ENCODE assay signal across 12 cellular contexts in genomic region chr11:84390441-84391078, GRCh38.
A peak's percentile ranks its signal among the peaks of the same experiment; 100 is the strongest.
DNase-seq lines count a peak whose midpoint lies in the region; ATAC-seq, FAIRE-seq and TF ChIP-seq lines count a peak whose summit lies in the region.
"Had no signal": no experiment of that assay in that cellular context is flagged by ENCODE, and none has a peak within 500 bp of the region (broad histone marks: within the 10 kb centered on the region; RNA-seq: fewer than 3 reads in every experiment).

No MANE protein-coding gene starts in this region.

- TF ChIP-seq EP300 in H1 (IDR thresholded peaks at IDR 0.05; ENCODE audit: borderline replicate concordance in 1 of 2, low read depth in 2 of 2, low read length in 2 of 2), result no peak

- no peak overlapping the region for H2BK120ac ChIP-seq in H1 (replicated peaks; ENCODE audit: low read depth, low read length)

- TF ChIP-seq CTCF in MCF 10A (IDR thresholded peaks at IDR 0.05; ENCODE audit: unreplicated experiment), result no peak
- TF ChIP-seq CTCF in breast epithelium (IDR thresholded peaks at IDR 0.05), result no peak
- TF ChIP-seq CTCF in OCI-LY3 (IDR thresholded peaks at IDR 0.05; ENCODE audit: low read depth, low read length), result peak; percentile 33
- TF ChIP-seq CTCF in H1 (IDR thresholded peaks at IDR 0.05; ENCODE audit: control extremely low read depth in 1 of 3, insufficient read depth in 1 of 3, low read depth in 1 of 3, low read length in 3 of 3), result peak in 2 of 3 experiments; percentile 64 to 67; a peak in 3 of 4 replicates

- H3K9ac ChIP-seq in OCI-LY3 (ENCODE audit: low read length) (no peak overlapping the region), H1 (replicated peaks in 1 of 4; ENCODE audit: extremely low read depth in 1 of 4, low read depth in 3 of 4, low read length in 3 of 4) (no peak overlapping the region)

- CTCF ChIA-PET in MCF 10A (lab: Yijun Ruan, JAX), result interaction anchor here (1.1 kb wide), 1 partner anchor 174 kb away, joined by 3 read pairs; no protein-coding TSS in a partner anchor
- CTCF ChIA-PET in H1 (lab: Charles Lee; ENCODE audit: partially characterized antibody), result interaction anchor here (0.7 to 9.5 kb wide), 18 partner anchors 10 to 1398 kb away, joined by 3 to 84 read pairs (median 5); no protein-coding TSS in a partner anchor

- no TSS peak for BruUV-seq in MCF 10A (replicated peaks; lab: Mats Ljungman, UMichigan)

- H3K4me3 ChIP-seq in breast epithelium, result no peak overlapping the region
- H3K4me3 ChIP-seq in OCI-LY3 (ENCODE audit: low read length), result no peak overlapping the region
- H3K4me3 ChIP-seq in H1 (ENCODE audit: extremely low read depth in 1 of 4, insufficient read depth in 2 of 4, low read depth in 3 of 4, low read length in 4 of 4), result no peak overlapping the region
- H3K4me3 ChIP-seq: pancreas had no signal

- H3K56ac ChIP-seq in H1 (replicated peaks; ENCODE audit: insufficient read length, low read depth, low read length), result no peak overlapping the region

- H3K23ac ChIP-seq in H1 (ENCODE audit: insufficient read length), result no peak overlapping the region

- H3K27ac ChIP-seq in breast epithelium (no peak overlapping the region), OCI-LY3 (ENCODE audit: low read length) (no peak overlapping the region), H1 (ENCODE audit: low read depth, low read length) (no peak overlapping the region)
- H3K27ac ChIP-seq: pancreas had no signal

- TF ChIP-seq POLR2A in breast epithelium (IDR thresholded peaks at IDR 0.05), result no peak
- TF ChIP-seq POLR2A in H1 (IDR thresholded peaks at IDR 0.05; ENCODE audit: control extremely low read depth in 1 of 2, low read depth in 2 of 2, low read length in 2 of 2), result no peak

- no peak overlapping the region for H2AK5ac ChIP-seq in H1 (ENCODE audit: low read depth, low read length)

- H3K9me3 ChIP-seq in breast epithelium (no peaks in the 10 kb centered on the region), OCI-LY3 (ENCODE audit: insufficient read depth, low read length) (no peaks in the 10 kb centered on the region), H1 (ENCODE audit: insufficient read depth in 2 of 2, low read depth in 1 of 2, low read length in 1 of 2) (no peaks in the 10 kb centered on the region)
- H3K9me3 ChIP-seq: pancreas had no signal

- H4K20me1 ChIP-seq in OCI-LY3 (ENCODE audit: insufficient read depth, low read length) (no peaks in the 10 kb centered on the region), H1 (replicated peaks in 1 of 2; ENCODE audit: control insufficient read depth in 1 of 2, insufficient read depth in 2 of 2, low read length in 2 of 2) (no peaks in the 10 kb centered on the region)

- no peak overlapping the region for H4K8ac ChIP-seq in H1 (ENCODE audit: extremely low read depth, insufficient read depth, low read length)

- no peaks in the 10 kb centered on the region for H3K79me1 ChIP-seq in H1 (ENCODE audit: low read depth, low read length)

- no peak overlapping the region for H4K5ac ChIP-seq in H1 (ENCODE audit: insufficient read length, low read depth, low read length)

- TF ChIP-seq RAD21 in H1 (IDR thresholded peaks at IDR 0.05 in 1 of 2, conservative IDR thresholded peaks at IDR 0.05 in 1 of 2; ENCODE audit: low read depth in 2 of 2, low read length in 2 of 2), result peak; percentile 84 to 85

- H2BK5ac ChIP-seq in H1 (ENCODE audit: low read depth, low read length), result no peak overlapping the region

- H3K36me3 ChIP-seq in breast epithelium (no peaks in the 10 kb centered on the region), OCI-LY3 (replicated peaks; ENCODE audit: low read depth, low read length) (no peaks in the 10 kb centered on the region), H1 (ENCODE audit: control insufficient read depth in 2 of 4, insufficient read depth in 4 of 4, low read length in 3 of 4) (no peaks in the 10 kb centered on the region)
- H3K36me3 ChIP-seq: pancreas had no signal

- FAIRE-seq in H1 (lab: Jason Lieb, UNC) (peak; percentile 72), urothelium cell line (lab: Jason Lieb, UNC) (no peak)
- FAIRE-seq: endometrium, pancreas had no signal

- H3K79me2 ChIP-seq in OCI-LY3 (ENCODE audit: low read length) (no peaks in the 10 kb centered on the region), H1 (ENCODE audit: control insufficient read depth in 1 of 2, insufficient read depth in 2 of 2, low read length in 2 of 2) (no peaks in the 10 kb centered on the region)

- H3K4ac ChIP-seq in H1 (replicated peaks; ENCODE audit: insufficient read length, low read depth, low read length), result no peak overlapping the region

- DNase-seq in MCF 10A (ENCODE audit: unreplicated experiment), result peak; percentile 0
- no peak for DNase-seq in breast epithelium (ENCODE audit: low spot score in 2 of 2)
- no peak for DNase-seq in H1 (ENCODE audit: low read depth in 1 of 2, low spot score in 2 of 2)
- DNase-seq in urothelium cell line (ENCODE audit: low spot score), result peak; percentile 79
- DNase-seq in amniotic stem cell (lab: John Stamatoyannopoulos, UW), result no peak
- no peak for DNase-seq in activated naive CD4-positive, alpha-beta T cell treated with anti-CD3 and anti-CD28 coated beads, Interleukin-2, amount 50 U/mL, for 16 hours
- DNase-seq: NCI-H187, pancreas, RPMI8226 had no signal

- peaks cover 34% of the 10 kb centered on the region for H3K27me3 Mint-ChIP-seq in MCF 10A (ENCODE audit: insufficient read depth, unreplicated experiment)

- H3K18ac ChIP-seq in H1 (ENCODE audit: extremely low read depth, low read length), result no peak overlapping the region

- no peaks in the 10 kb centered on the region for H3K36me3 Mint-ChIP-seq in MCF 10A (ENCODE audit: insufficient read depth, unreplicated experiment)

- H3K4me1 Mint-ChIP-seq in MCF 10A (ENCODE audit: insufficient read depth, unreplicated experiment), result no peaks in the 10 kb centered on the region

- no peak overlapping the region for H3K27ac Mint-ChIP-seq in MCF 10A (ENCODE audit: low read depth, unreplicated experiment)

- H3K14ac ChIP-seq in H1 (ENCODE audit: insufficient read length), result no peak overlapping the region

- H3K4me3 Mint-ChIP-seq in MCF 10A (ENCODE audit: unreplicated experiment), result no peak overlapping the region

- H3K23me2 ChIP-seq in H1 (ENCODE audit: low read depth, low read length), result no peaks in the 10 kb centered on the region

- no peak overlapping the region for H2BK15ac ChIP-seq in H1 (ENCODE audit: low read length)

- no peak for ATAC-seq in GM18858 (IDR thresholded peaks at IDR 0.05; ENCODE audit: unreplicated experiment)

- H4K91ac ChIP-seq in H1 (replicated peaks; ENCODE audit: insufficient read length, low read length), result no peak overlapping the region

- no peaks in the 10 kb centered on the region for H3K4me1 ChIP-seq in breast epithelium
- no peaks in the 10 kb centered on the region for H3K4me1 ChIP-seq in OCI-LY3 (ENCODE audit: low read length)
- peaks cover 0 to 3% (median 0%) of the 10 kb centered on the region in 4 experiments; a peak in 1 of 7 replicates for H3K4me1 ChIP-seq in H1 (replicated peaks in 1 of 4; ENCODE audit: control insufficient read depth in 3 of 4, insufficient read depth in 4 of 4, low read length in 3 of 4)
- H3K4me1 ChIP-seq: pancreas had no signal

- no peak overlapping the region for H3K4me2 ChIP-seq in OCI-LY3 (ENCODE audit: low read length)
- H3K4me2 ChIP-seq in H1 (ENCODE audit: insufficient read depth in 1 of 2, low read depth in 2 of 2, low read length in 2 of 2), result no peak overlapping the region

- H3K9me3 Mint-ChIP-seq in MCF 10A (ENCODE audit: unreplicated experiment), result no peaks in the 10 kb centered on the region

- WGBS in H1 (ENCODE audit: extremely low coverage in 1 of 2, insufficient coverage in 1 of 2, insufficient read length in 1 of 2, insufficient replicate concordance in 2 of 2, low coverage in 1 of 2, low lambda C conversion rate in 2 of 2, missing lambda C conversion rate in 1 of 2), 2 experiments, result 70% methylated on average over 6 of the region's 6 CpGs; no CpG with 5 or more reads in 1 of the 2 experiments

- no peak overlapping the region for H2AFZ ChIP-seq in OCI-LY3 (ENCODE audit: low read depth, low read length)
- H2AFZ ChIP-seq in H1 (ENCODE audit: low read length), result no peak overlapping the region

- no peak overlapping the region for H2BK20ac ChIP-seq in H1 (ENCODE audit: low read length)

- no peak overlapping the region for H2BK12ac ChIP-seq in H1 (ENCODE audit: low read depth, low read length)

- H3K27me3 ChIP-seq in breast epithelium, result no peaks in the 10 kb centered on the region
- H3K27me3 ChIP-seq in OCI-LY3 (ENCODE audit: low read depth, low read length), result no peaks in the 10 kb centered on the region
- H3K27me3 ChIP-seq in H1 (replicated peaks in 1 of 4; ENCODE audit: control insufficient read depth in 3 of 4, extremely low read depth in 1 of 4, insufficient read depth in 3 of 4, low read length in 3 of 4), result no peaks in the 10 kb centered on the region
- H3K27me3 ChIP-seq: pancreas had no signal

- POLR2A ChIA-PET in MCF 10A (lab: Yijun Ruan, JAX) (no interaction called here), H1 (lab: Charles Lee; ENCODE audit: partially characterized antibody) (no interaction called here)

- intact Hi-C loops in MCF 10A (cut with micrococcal nuclease), result no loop called here
- intact Hi-C loops in breast epithelium (cut with DNase I; ENCODE audit: low total_unique reads), result no loop called here

TF ChIP-seq in H1, 55 proteins besides CTCF, POLR2A, EP300 and RAD21:
- TF ChIP-seq PHF8 (conservative IDR thresholded peaks at IDR 0.05; ENCODE audit: low read depth, low read length) (no peak), JUND (IDR thresholded peaks at IDR 0.05; ENCODE audit: low read length) (peak; percentile 27; the same call in 1 of the 2 replicates), TCF12 (IDR thresholded peaks at IDR 0.05; ENCODE audit: low read depth, low read length) (0 out of 2 replicates have a peak, but pooled peaks have one; percentile 25), TEAD4 (IDR thresholded peaks at IDR 0.05; ENCODE audit: low read depth, low read length) (peak; percentile 86), POLR2AphosphoS5 (IDR thresholded peaks at IDR 0.05; ENCODE audit: low read depth, low read length) (no peak), SP2 (IDR thresholded peaks at IDR 0.05; ENCODE audit: low read length) (no peak)

Comparison
In these comparisons a context has a peak if more than half of its experiments do, and no peak if none do; other contexts are left out.
1. DNase-seq: peak in MCF 10A (single experiment) and urothelium cell line (single experiment); none in breast epithelium (0 of 2), H1 (0 of 2), amniotic stem cell (single experiment) and activated naive CD4-positive, alpha-beta T cell treated with anti-CD3 and anti-CD28 coated beads, Interleukin-2, amount 50 U/mL, for 16 hours (single experiment).
2. CTCF ChIP-seq: peak in OCI-LY3 (single experiment) and H1 (2 of 3); none in MCF 10A (single experiment) and breast epithelium (0 of 3).